Comparison of ENCODE assay signal across 7 cellular contexts in genomic region chr3:69091389-69092029, GRCh38. TPM values are rescaled to one million over a fixed set of nuclear protein-coding genes. Genes with fewer than 3 reads are reported as not detected.
DNase-seq lines count a peak whose midpoint lies in the region; ATAC-seq and TF ChIP-seq lines count a peak whose summit lies in the region.

No MANE protein-coding gene starts in this region.

- H4K20me1 ChIP-seq in OCI-LY7 (ENCODE audit: insufficient read depth, low read length) = no peaks in the 10 kb centered on the region

- H3K9me3 ChIP-seq in OCI-LY7 (ENCODE audit: low read length) (no peaks in the 10 kb centered on the region), esophagus (ENCODE audit: control insufficient read depth in 2 of 2, insufficient read depth in 1 of 2, low read depth in 1 of 2, low read length in 1 of 2) (no peaks in the 10 kb centered on the region)

- H3K27ac ChIP-seq in OCI-LY7 (ENCODE audit: low read depth, low read length, poor library complexity, severe bottlenecking) = peak overlapping the region; percentile 68
- H3K27ac ChIP-seq in esophagus (ENCODE audit: low read depth in 2 of 2, low read length in 1 of 2) = peak overlapping the region; percentile 47 to 84

- H3K27me3 Mint-ChIP-seq in stimulated activated naive CD8-positive, alpha-beta T cell treated with anti-CD3 and anti-CD28 coated beads, Interleukin-15, amount 100 ng/mL, for 72 hours = no peaks in the 10 kb centered on the region

- DNase-seq in OCI-LY7 (ENCODE audit: low spot score) = no peak
- no peak for DNase-seq in stimulated activated naive CD8-positive, alpha-beta T cell treated with anti-CD3 and anti-CD28 coated beads, Interleukin-15, amount 100 ng/mL, for 72 hours
- DNase-seq in pons (ENCODE audit: low spot score) = no peak
- DNase-seq in NCI-H1048 (lab: John Stamatoyannopoulos, UW) = no peak
- DNase-seq in COLO829 (ENCODE audit: low spot score) = no peak

- no peak for TF ChIP-seq CTCF in OCI-LY7 (conservative IDR thresholded peaks at IDR 0.05; ENCODE audit: low read length)

- CTCF ChIA-PET in OCI-LY7 (lab: Charles Lee; ENCODE audit: unreplicated experiment) = interaction anchor here (0.6 kb wide), 1 partner anchor 250 kb away, joined by 3 read pairs; no protein-coding TSS in a partner anchor

- POLR2A ChIA-PET in OCI-LY7 (lab: Charles Lee) = interaction anchor here (0.6 to 1.7 kb wide), 17 partner anchors 8 to 298 kb away, joined by 3 to 11 read pairs (median 3); no protein-coding TSS in a partner anchor

- peak overlapping the region; percentile 53; the same call in 1 of the 2 replicates for H2AFZ ChIP-seq in OCI-LY7 (ENCODE audit: low read length)

- H3K9me3 Mint-ChIP-seq in stimulated activated naive CD8-positive, alpha-beta T cell treated with anti-CD3 and anti-CD28 coated beads, Interleukin-15, amount 100 ng/mL, for 72 hours = no peaks in the 10 kb centered on the region

- H3K27me3 ChIP-seq in esophagus (ENCODE audit: control insufficient read depth in 1 of 2, insufficient read depth in 2 of 2, low read length in 2 of 2) = no peaks in the 10 kb centered on the region

- peak overlapping the region; percentile 42 for H3K4me3 ChIP-seq in OCI-LY7 (ENCODE audit: low read depth, low read length, poor library complexity, severe bottlenecking)
- H3K4me3 ChIP-seq in esophagus (ENCODE audit: low read depth in 1 of 2, low read length in 2 of 2) = no peak overlapping the region

- peak overlapping the region; percentile 49 to 92 for H3K27ac Mint-ChIP-seq in stimulated activated naive CD8-positive, alpha-beta T cell treated with anti-CD3 and anti-CD28 coated beads, Interleukin-15, amount 100 ng/mL, for 72 hours

- 54 to 72% methylated on average over 5 of the region's 5 CpGs for WGBS in esophagus, 2 donors

- H3K36me3 ChIP-seq in OCI-LY7 (ENCODE audit: insufficient read depth, low read length) = 0 out of 2 replicates have a peak, but pooled peaks cover 5% of the 10 kb centered on the region
- no peaks in the 10 kb centered on the region for H3K36me3 ChIP-seq in esophagus (ENCODE audit: control insufficient read depth in 2 of 2, insufficient read depth in 2 of 2, low read length in 1 of 2)

- H3K4me3 Mint-ChIP-seq in stimulated activated naive CD8-positive, alpha-beta T cell treated with anti-CD3 and anti-CD28 coated beads, Interleukin-15, amount 100 ng/mL, for 72 hours = peak overlapping the region; percentile 63 to 76

- no TSS peak for BruUV-seq in OCI-LY7 (replicated peaks; lab: Mats Ljungman, UMichigan)

- intact Hi-C loops in OCI-LY7 (cut with micrococcal nuclease; ENCODE audit: unreplicated experiment) = no loop called here

- peak overlapping the region; percentile 76 for H3K4me2 ChIP-seq in OCI-LY7 (ENCODE audit: low read length)

- peaks cover 44% of the 10 kb centered on the region for H3K4me1 ChIP-seq in OCI-LY7 (ENCODE audit: insufficient read depth, low read length, poor library complexity, severe bottlenecking)
- H3K4me1 ChIP-seq in esophagus (ENCODE audit: control insufficient read depth in 2 of 2, insufficient read depth in 2 of 2, low read length in 1 of 2) = peaks cover 12 to 14% of the 10 kb centered on the region in 2 donors

- peaks cover 86% of the 10 kb centered on the region for H3K4me1 Mint-ChIP-seq in stimulated activated naive CD8-positive, alpha-beta T cell treated with anti-CD3 and anti-CD28 coated beads, Interleukin-15, amount 100 ng/mL, for 72 hours

- peaks cover 25% of the 10 kb centered on the region; the same call in 1 of the 2 replicates for H3K79me2 ChIP-seq in OCI-LY7 (ENCODE audit: insufficient read depth, low read depth, low read length)

- H3K9me2 ChIP-seq in OCI-LY7 (ENCODE audit: insufficient read depth, low read length) = no peaks in the 10 kb centered on the region

- ATAC-seq in GM21723 (IDR thresholded peaks at IDR 0.05; ENCODE audit: unreplicated experiment) = peak; percentile 2
- ATAC-seq in stimulated activated naive CD8-positive, alpha-beta T cell treated with anti-CD3 and anti-CD28 coated beads, Interleukin-15, amount 100 ng/mL, for 72 hours = no peak

RNA-seq across cellular contexts. Expression of gene ARL6IP5, which starts 6.8 kb away (rescaled TPM):
- 18.5 and 28.9 TPM in 2 replicates for total RNA-seq in OCI-LY7 (2014; rRNA removed; shearing (Covaris generic))
- 25.9 and 26.7 TPM in 2 replicates for total RNA-seq in OCI-LY7 (2022)
- polyA plus RNA-seq in esophagus = 10 to 100 TPM; 46.9 to 59.0 TPM

RNA-seq across cellular contexts. Expression of gene UBA3, which starts 11.3 kb away (rescaled TPM):
- total RNA-seq in OCI-LY7 (2014; rRNA removed; shearing (Covaris generic)) = 66.5 and 78.8 TPM in 2 replicates
- 70.2 and 70.8 TPM in 2 replicates for total RNA-seq in OCI-LY7 (2022)
- polyA plus RNA-seq in esophagus = 10 to 100 TPM; 30.7 to 34.9 TPM

RNA-seq across cellular contexts. Expression of gene LMOD3, which starts 30.9 kb away (rescaled TPM):
- not detected in 2 replicates for total RNA-seq in OCI-LY7 (2014; rRNA removed; shearing (Covaris generic))
- total RNA-seq in OCI-LY7 (2022) = not detected in 2 replicates
- under 1 TPM; 0.06 to 0.19 TPM for polyA plus RNA-seq in esophagus

RNA-seq across cellular contexts. Expression of gene TMF1, which starts 39.4 kb away (rescaled TPM):
- 16.6 and 20.8 TPM in 2 replicates for total RNA-seq in OCI-LY7 (2014; rRNA removed; shearing (Covaris generic))
- total RNA-seq in OCI-LY7 (2022) = 29.0 and 29.4 TPM in 2 replicates
- 1 to 10 TPM; 6.9 to 7.6 TPM for polyA plus RNA-seq in esophagus
